Comparison of ENCODE assay signal across 35 cellular contexts in genomic region chr20:10261702-10262101, GRCh38. TPM values are rescaled to one million over a fixed set of nuclear protein-coding genes. Genes with fewer than 3 reads are reported as not detected.
"Had no signal": no experiment of that assay in that cellular context is flagged by ENCODE, and none has a peak within 500 bp of the region (broad histone marks: within the 10 kb centered on the region; RNA-seq: fewer than 3 reads in every experiment).

No MANE protein-coding gene starts in this region.

- H3K27ac ChIP-seq: adrenal gland, ascending aorta, body of pancreas, brain microvascular endothelial cell, breast epithelium, cardiac muscle cell had no signal

- ATAC-seq: activated naive CD4-positive, alpha-beta T cell treated with anti-CD3 and anti-CD28 coated beads, Interleukin-2, amount 50 U/mL, for 72 hours; activated naive CD8-positive, alpha-beta T cell treated with anti-CD3 and anti-CD28 coated beads, Interleukin-2, amount 50 U/mL, for 24 hours; activated T-cell treated with anti-CD3 and anti-CD28 coated beads, Interleukin-2, amount 50 U/mL, for 4 hours; activated T-cell treated with anti-CD3 and anti-CD28 coated beads, Interleukin-2, amount 50 U/mL, for 72 hours; activated T-helper 17 cell treated with anti-CD3 and anti-CD28 coated beads, Interleukin-2, amount 50 U/mL, for 72 hours; body of pancreas had no signal

- H3K9me3 ChIP-seq: adrenal gland, ascending aorta, body of pancreas, breast epithelium had no signal

- FAIRE-seq: astrocyte, bronchial epithelial cell had no signal

- H3K27me3 ChIP-seq: adrenal gland, ascending aorta, body of pancreas, brain microvascular endothelial cell, breast epithelium, cardiac muscle cell had no signal

- H3K4me3 ChIP-seq: adrenal gland, ascending aorta, body of pancreas, breast epithelium, cardiac muscle cell had no signal

- H3K36me3 ChIP-seq: adrenal gland, ascending aorta, brain microvascular endothelial cell, breast epithelium, cardiac muscle cell had no signal

- H3K4me1 ChIP-seq: adrenal gland, breast epithelium had no signal

- DNase-seq: activated effector memory CD4-positive, alpha-beta T cell treated with anti-CD3 and anti-CD28 coated beads, Interleukin-2, amount 50 U/mL, for 16 hours; activated effector memory CD4-positive, alpha-beta T cell treated with Interleukin-2 at 50 U/mL for 16 hours; activated gamma-delta T cell; activated gamma-delta T cell treated with Interleukin-2 at 50 U/mL for 16 hours; activated naive CD4-positive, alpha-beta T cell; activated naive CD4-positive, alpha-beta T cell treated with anti-CD3 and anti-CD28 coated beads for 36 hours; activated naive CD4-positive, alpha-beta T cell treated with anti-CD3 and anti-CD28 coated beads, Interleukin-2, amount 10 ng/mL, durations not matched to agents 7 days and 5 days; activated naive CD4-positive, alpha-beta T cell treated with anti-CD3 and anti-CD28 coated beads, Interleukin-2, amount 50 U/mL, for 16 hours; activated naive CD4-positive, alpha-beta T cell treated with Interleukin-2 at 50 U/mL for 16 hours; activated naive CD8-positive, alpha-beta T cell treated with anti-CD3 and anti-CD28 coated beads for 36 hours; activated naive CD8-positive, alpha-beta T cell treated with anti-CD3 and anti-CD28 coated beads, Interleukin-2, amount 10 ng/mL, durations not matched to agents 7 days and 5 days; activated naive CD8-positive, alpha-beta T cell treated with anti-CD3 and anti-CD28 coated beads, Interleukin-2, amount 50 U/mL, for 24 hours; activated T-cell treated with anti-CD3 and anti-CD28 coated beads for 4 hours; activated T-cell treated with anti-CD3 and anti-CD28 coated beads, Interleukin-2, amount 50 U/mL, for 1 hour; activated T-cell treated with anti-CD3 and anti-CD28 coated beads, Interleukin-2, amount 50 U/mL, for 24 hours; activated T-cell treated with anti-CD3 and anti-CD28 coated beads, Interleukin-2, amount 50 U/mL, for 4 hours; activated T-cell treated with anti-CD3 and anti-CD28 coated beads, Interleukin-2, amount 50 U/mL, for 48 hours; activated T-cell treated with anti-CD3 and anti-CD28 coated beads, Interleukin-2, amount 50 U/mL, for 72 hours; adrenal gland; amniotic stem cell; amygdala; anterior cingulate cortex; aorta; body of pancreas; brain microvascular endothelial cell; caudate nucleus; central memory CD4-positive, alpha-beta T cell; cerebellar nuclear complex had no signal

RNA-seq across cellular contexts. Expression of gene SNAP25, which starts 43.1 kb away (rescaled TPM):
- total RNA-seq: activated naive CD4-positive, alpha-beta T cell treated with anti-CD3 and anti-CD28 coated beads for 36 hours; activated naive CD8-positive, alpha-beta T cell treated with anti-CD3 and anti-CD28 coated beads for 36 hours; activated naive CD8-positive, alpha-beta T cell treated with anti-CD3 and anti-CD28 coated beads, Interleukin-2, amount 10 ng/mL, durations not matched to agents 7 days and 5 days; bronchial epithelial cell had no signal
